ENCODE assay signal across 13 cellular contexts in genomic region chr11:114062272-114062671, GRCh38. TPM values are rescaled to one million over a fixed set of nuclear protein-coding genes. Genes with fewer than 3 reads are reported as not detected.
DNase-seq lines count a peak whose midpoint lies in the region; ATAC-seq and TF ChIP-seq lines count a peak whose summit lies in the region.
"Had no signal": no experiment of that assay in that cellular context is flagged by ENCODE, and none has a peak within 500 bp of the region (broad histone marks: within the 10 kb centered on the region; RNA-seq: fewer than 3 reads in every experiment).

No MANE protein-coding gene starts in this region.

- peaks cover 62% of the 10 kb centered on the region for H3K79me2 ChIP-seq in neural progenitor cell (ENCODE audit: low read depth)

- H3K27ac ChIP-seq in right atrium auricular region = peak overlapping the region; percentile 100
- H3K27ac ChIP-seq in neural progenitor cell = no peak overlapping the region
- peak overlapping the region in 1 of 2 donors; percentile 11 for H3K27ac ChIP-seq in aorta (ENCODE audit: low read depth in 1 of 2, low read length in 2 of 2)
- H3K27ac ChIP-seq: cardiac muscle cell had no signal

- DNase-seq in right atrium auricular region (ENCODE audit: low spot score) (no peak), cardiac septum (ENCODE audit: low spot score) (no peak), neural progenitor cell (ENCODE audit: low spot score) (no peak), aorta (no peak), head of caudate nucleus (no peak), GM13976 (ENCODE audit: low spot score) (no peak), NCI-H1417 treated with DMSO at 0.1 percent for 48 hours (lab: John Stamatoyannopoulos, UW) (no peak)
- DNase-seq in central memory CD8-positive, alpha-beta T cell (ENCODE audit: low spot score in 2 of 2) = no peak
- DNase-seq: activated CD8-positive, alpha-beta memory T cell treated with anti-CD3 and anti-CD28 coated beads, Interleukin-2, amount 10 ng/mL, durations not matched to agents 7 days and 5 days; foreskin fibroblast; PC-3; trophoblast cell had no signal

- H3K9me3 ChIP-seq in right atrium auricular region (no peaks in the 10 kb centered on the region), neural progenitor cell (ENCODE audit: low read depth) (no peaks in the 10 kb centered on the region), aorta (ENCODE audit: control insufficient read depth, low read length) (no peaks in the 10 kb centered on the region)

- peak overlapping the region; percentile 84 to 97 for H3K4me3 ChIP-seq in right atrium auricular region
- H3K4me3 ChIP-seq in neural progenitor cell = no peak overlapping the region
- peak overlapping the region; percentile 6 to 64 for H3K4me3 ChIP-seq in aorta (ENCODE audit: low read length in 2 of 2)

- intact Hi-C loops in cardiac septum (cut with DNase I) = no loop called here
- intact Hi-C loops in aorta (cut with DNase I) = loop anchor here (5.0 kb wide), 3 partner anchors 45 to 195 kb away; no protein-coding TSS in a partner anchor
- intact Hi-C loops in head of caudate nucleus (cut with DNase I) = no loop called here

- H3K27ac Mint-ChIP-seq in central memory CD8-positive, alpha-beta T cell (ENCODE audit: low read depth) = peak overlapping the region; percentile 25
- H3K27ac Mint-ChIP-seq in neural progenitor cell = no peak overlapping the region
- H3K27ac Mint-ChIP-seq: activated CD8-positive, alpha-beta memory T cell treated with anti-CD3 and anti-CD28 coated beads, Interleukin-2, amount 10 ng/mL, durations not matched to agents 7 days and 5 days had no signal

- H3K4me1 ChIP-seq in right atrium auricular region = peaks cover 0 to 74% of the 10 kb centered on the region in 2 donors
- H3K4me1 ChIP-seq in neural progenitor cell = peaks cover 28% of the 10 kb centered on the region
- H3K4me1 ChIP-seq in aorta (ENCODE audit: control insufficient read depth in 1 of 2, insufficient read depth in 2 of 2, low read length in 2 of 2) = peaks cover 0 to 8% of the 10 kb centered on the region in 2 donors

- no peaks in the 10 kb centered on the region for H3K9me3 Mint-ChIP-seq in central memory CD8-positive, alpha-beta T cell
- H3K9me3 Mint-ChIP-seq in neural progenitor cell = no peaks in the 10 kb centered on the region

- H3K4me1 Mint-ChIP-seq in central memory CD8-positive, alpha-beta T cell = peaks cover 13% of the 10 kb centered on the region
- H3K4me1 Mint-ChIP-seq in neural progenitor cell = peaks cover 65% of the 10 kb centered on the region

- H3K27me3 Mint-ChIP-seq in central memory CD8-positive, alpha-beta T cell = peaks cover 21% of the 10 kb centered on the region
- peaks cover 21% of the 10 kb centered on the region for H3K27me3 Mint-ChIP-seq in neural progenitor cell (ENCODE audit: insufficient read depth, low read depth)

- peaks cover 61% of the 10 kb centered on the region for H4K20me1 ChIP-seq in neural progenitor cell (ENCODE audit: low read depth)

- H3K36me3 Mint-ChIP-seq in central memory CD8-positive, alpha-beta T cell (ENCODE audit: insufficient read depth) = peaks cover 11% of the 10 kb centered on the region
- peaks cover 28% of the 10 kb centered on the region for H3K36me3 Mint-ChIP-seq in neural progenitor cell
- H3K36me3 Mint-ChIP-seq: activated CD8-positive, alpha-beta memory T cell treated with anti-CD3 and anti-CD28 coated beads, Interleukin-2, amount 10 ng/mL, durations not matched to agents 7 days and 5 days had no signal

- no peak overlapping the region for H3K4me2 ChIP-seq in neural progenitor cell

- H3F3A ChIP-seq in neural progenitor cell (ENCODE audit: low read depth) = peaks cover 29% of the 10 kb centered on the region

- no peaks in the 10 kb centered on the region for H3K27me3 ChIP-seq in right atrium auricular region
- peaks cover 78% of the 10 kb centered on the region for H3K27me3 ChIP-seq in neural progenitor cell
- H3K27me3 ChIP-seq in aorta (ENCODE audit: control insufficient read depth in 1 of 2, insufficient read depth in 2 of 2, low read length in 1 of 2) = no peaks in the 10 kb centered on the region

- peaks cover 67% of the 10 kb centered on the region for H3K36me3 ChIP-seq in right atrium auricular region
- H3K36me3 ChIP-seq in neural progenitor cell = no peaks in the 10 kb centered on the region
- peaks cover 5 to 14% of the 10 kb centered on the region in 2 donors for H3K36me3 ChIP-seq in aorta (ENCODE audit: control insufficient read depth in 1 of 2, insufficient read depth in 2 of 2, low read length in 1 of 2)
- H3K36me3 ChIP-seq: cardiac muscle cell had no signal

- H2AFZ ChIP-seq in neural progenitor cell (replicated peaks) = no peak overlapping the region

- in situ Hi-C loops in GM13976 (cut with MboI; ENCODE audit: low sequenced_read_pairs, unreplicated experiment) = no loop called here

- H3K4me3 Mint-ChIP-seq in central memory CD8-positive, alpha-beta T cell = peak overlapping the region; percentile 86
- H3K4me3 Mint-ChIP-seq in neural progenitor cell = peak overlapping the region; percentile 99

- 91 to 94% methylated on average over 9 of the region's 9 CpGs for WGBS in aorta, 2 donors

- TF ChIP-seq CTCF in right atrium auricular region (IDR thresholded peaks at IDR 0.05) = no peak
- TF ChIP-seq CTCF in neural progenitor cell (IDR thresholded peaks at IDR 0.05) = no peak
- no peak for TF ChIP-seq CTCF in GM13976 (IDR thresholded peaks at IDR 0.05; ENCODE audit: borderline replicate concordance, control extremely low read depth, extremely low read depth, insufficient read depth, missing control alignments)

- no peak overlapping the region for H3K9ac ChIP-seq in neural progenitor cell

- ATAC-seq in central memory CD8-positive, alpha-beta T cell (replicated peaks; ENCODE audit: extremely low read depth, poor library complexity, severe bottlenecking) = no peak
- no peak for ATAC-seq in aorta (ENCODE audit: low FRiP score)
- ATAC-seq: activated CD8-positive, alpha-beta memory T cell treated with anti-CD3 and anti-CD28 coated beads, Interleukin-2, amount 10 ng/mL, durations not matched to agents 7 days and 5 days had no signal

RNA-seq across cellular contexts. Expression of gene ZBTB16, which starts 2.8 kb away (rescaled TPM):
- total RNA-seq in right atrium auricular region = 100 to 1,000 TPM in 1 of 2 donors, 10 to 100 TPM in 1; 65.5 to 101 TPM
- total RNA-seq in cardiac septum = 25.4 TPM
- 17.7 and 29.7 TPM in 2 replicates for total RNA-seq in neural progenitor cell (ENCODE audit: low replicate concordance)
- total RNA-seq in aorta = 100 to 1,000 TPM in 1 of 2 donors, 10 to 100 TPM in 1; 54.5 to 283 TPM
- 10 to 100 TPM; 32.9 to 94.5 TPM for polyA plus RNA-seq in aorta
- total RNA-seq: PC-3 had no signal

Comparison
In these comparisons a context has a peak if more than half of its experiments do, and no peak if none do; other contexts are left out.
1. intact Hi-C loops: an anchor here in aorta (5.0 kb wide); none called in cardiac septum and head of caudate nucleus.